Comparison of ENCODE assay signal across 21 cellular contexts in genomic region chr1:78591971-78592370, GRCh38. TPM values are rescaled to one million over a fixed set of nuclear protein-coding genes. Genes with fewer than 3 reads are reported as not detected.
"Had no signal": no experiment of that assay in that cellular context is flagged by ENCODE, and none has a peak within 500 bp of the region (broad histone marks: within the 10 kb centered on the region; RNA-seq: fewer than 3 reads in every experiment).

No MANE protein-coding gene starts in this region.

- H3K27ac Mint-ChIP-seq: activated CD8-positive, alpha-beta T cell treated with anti-CD3 and anti-CD28 coated beads, Interleukin-2, amount 10 ng/mL, durations not matched to agents 7 days and 5 days; activated naive CD4-positive, alpha-beta T cell treated with anti-CD3 and anti-CD28 coated beads, Interleukin-2, amount 50 U/mL, for 24 hours; natural killer cell; stimulated activated naive CD8-positive, alpha-beta T cell treated with anti-CD3 and anti-CD28 coated beads, Interleukin-15, Interleukin-2, amounts not matched to agents 100 ng/mL and 50 ng/mL, for 24 hours had no signal

- H3K4me1 Mint-ChIP-seq: activated naive CD4-positive, alpha-beta T cell treated with anti-CD3 and anti-CD28 coated beads, Interleukin-2, amount 50 U/mL, for 24 hours; natural killer cell had no signal

- FAIRE-seq: endometrium, keratinocyte, urothelium cell line had no signal

- H3K4me1 ChIP-seq: body of pancreas, gastroesophageal sphincter, prostate gland, transverse colon had no signal

- H3K4me3 ChIP-seq: body of pancreas, cardiac muscle cell, gastroesophageal sphincter, lung, ovary, prostate gland, transverse colon had no signal

- H3K4me3 Mint-ChIP-seq: activated CD8-positive, alpha-beta T cell treated with anti-CD3 and anti-CD28 coated beads, Interleukin-2, amount 10 ng/mL, durations not matched to agents 7 days and 5 days; activated naive CD4-positive, alpha-beta T cell treated with anti-CD3 and anti-CD28 coated beads, Interleukin-2, amount 50 U/mL, for 24 hours; natural killer cell; stimulated activated naive CD8-positive, alpha-beta T cell treated with anti-CD3 and anti-CD28 coated beads, Interleukin-15, Interleukin-2, amounts not matched to agents 100 ng/mL and 50 ng/mL, for 24 hours had no signal

- H3K27ac ChIP-seq: body of pancreas, cardiac muscle cell, gastroesophageal sphincter, ovary, prostate gland, transverse colon, VCaP had no signal

- H3K9me3 ChIP-seq: gastroesophageal sphincter, ovary, prostate gland, transverse colon had no signal

- DNase-seq: activated CD4-positive, alpha-beta T cell treated with anti-CD3 and anti-CD28 coated beads for 1 hour; activated CD4-positive, alpha-beta T cell treated with anti-CD3 and anti-CD28 coated beads, Interleukin-2, amount 50 U/mL, for 1 hour; activated CD8-positive, alpha-beta T cell treated with anti-CD3 and anti-CD28 coated beads, Interleukin-2, amount 10 ng/mL, durations not matched to agents 7 days and 5 days; activated gamma-delta T cell treated with Interleukin-2 at 50 U/mL for 16 hours; anterior cingulate cortex; body of pancreas; head of caudate nucleus; natural killer cell; ovary; stimulated activated CD4-positive, alpha-beta T cell treated with anti-CD3 and anti-CD28 coated beads, Interleukin-4, amount 100 ng/mL, for 24 hours; transverse colon had no signal

- H3K9me3 Mint-ChIP-seq: activated naive CD4-positive, alpha-beta T cell treated with anti-CD3 and anti-CD28 coated beads, Interleukin-2, amount 50 U/mL, for 24 hours; stimulated activated naive CD8-positive, alpha-beta T cell treated with anti-CD3 and anti-CD28 coated beads, Interleukin-15, Interleukin-2, amounts not matched to agents 100 ng/mL and 50 ng/mL, for 24 hours had no signal

- H3K36me3 Mint-ChIP-seq: activated naive CD4-positive, alpha-beta T cell treated with anti-CD3 and anti-CD28 coated beads, Interleukin-2, amount 50 U/mL, for 24 hours; natural killer cell had no signal

- H3K36me3 ChIP-seq: cardiac muscle cell, gastroesophageal sphincter, ovary, prostate gland, transverse colon had no signal

- H3K27me3 ChIP-seq: body of pancreas, cardiac muscle cell, gastroesophageal sphincter, ovary, transverse colon had no signal

RNA-seq across cellular contexts. Expression of gene IFI44L, which starts 28.3 kb away (rescaled TPM):
- polyA plus RNA-seq: cardiac muscle cell had no signal

RNA-seq across cellular contexts. Expression of gene IFI44, which starts 57.7 kb away (rescaled TPM):
- total RNA-seq: cardiac muscle cell had no signal
- polyA plus RNA-seq: cardiac muscle cell had no signal
